In the genomic region with DNA sequence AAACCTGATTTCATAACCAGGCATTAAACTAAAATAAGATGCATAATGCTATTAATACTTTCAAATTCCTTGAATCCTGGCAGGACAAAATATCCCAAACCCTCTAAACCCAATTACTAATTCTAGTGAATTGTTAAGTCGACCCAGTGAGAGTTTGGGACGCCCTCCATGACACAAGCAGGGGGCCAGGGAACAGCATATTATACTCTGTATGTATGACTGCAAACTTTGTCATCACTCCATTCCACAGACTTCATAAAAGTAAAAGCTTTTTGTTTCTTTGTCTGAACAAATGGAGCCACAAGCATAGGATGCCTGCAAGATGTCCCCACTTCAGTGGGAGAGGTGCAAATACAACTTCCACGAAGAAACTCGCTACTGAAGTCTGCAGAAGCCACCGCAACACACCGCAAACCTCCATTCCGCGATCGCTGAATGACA, we compare ENCODE assay signal across 1 cellular context.
TF ChIP-seq lines count a peak whose summit lies in the region.

No MANE protein-coding gene starts in this region.

TF ChIP-seq in WTC11, 78 proteins besides CTCF, POLR2A, EP300 and RAD21 (continued from another document):
- TF ChIP-seq, protein P1, sequence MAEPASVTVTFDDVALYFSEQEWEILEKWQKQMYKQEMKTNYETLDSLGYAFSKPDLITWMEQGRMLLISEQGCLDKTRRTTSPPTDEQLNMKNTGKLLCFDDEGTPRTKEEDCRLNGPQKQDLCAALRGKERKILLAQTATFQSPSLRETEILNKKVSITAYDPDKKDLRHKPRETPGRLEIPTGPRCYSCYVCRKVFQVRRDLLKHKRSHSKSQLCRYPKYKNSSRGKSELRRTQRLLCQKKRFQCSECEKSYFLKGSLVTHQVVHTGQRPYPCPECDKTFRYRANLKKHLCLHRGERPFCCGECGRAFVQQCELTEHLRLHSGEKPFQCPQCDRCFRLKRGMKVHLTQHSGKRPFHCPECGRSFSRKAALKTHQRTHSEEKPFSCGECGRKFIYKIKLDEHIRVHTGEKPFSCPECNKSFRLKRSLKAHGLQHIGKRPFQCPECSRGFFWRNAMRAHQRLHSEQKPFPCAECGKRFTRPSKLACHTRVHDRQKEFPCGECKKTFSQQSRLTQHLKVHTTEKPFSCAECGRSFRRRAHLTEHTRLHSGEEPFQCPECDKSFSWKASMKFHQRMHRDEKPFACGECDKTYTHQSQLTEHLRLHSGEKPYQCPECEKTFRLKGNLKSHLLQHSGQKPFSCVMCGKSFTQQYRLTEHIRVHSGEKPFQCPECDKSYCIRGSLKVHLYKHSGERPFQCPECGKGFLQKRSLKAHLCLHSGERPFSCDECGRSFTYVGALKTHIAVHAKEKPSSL (CRISPR knock-in tag; conservative IDR thresholded peaks at IDR 0.05) = no peak
- TF ChIP-seq NFE2L1 (CRISPR knock-in tag; IDR thresholded peaks at IDR 0.05) = no peak
- no peak for TF ChIP-seq SMAD4 (CRISPR knock-in tag; IDR thresholded peaks at IDR 0.05)
- TF ChIP-seq, protein P2, sequence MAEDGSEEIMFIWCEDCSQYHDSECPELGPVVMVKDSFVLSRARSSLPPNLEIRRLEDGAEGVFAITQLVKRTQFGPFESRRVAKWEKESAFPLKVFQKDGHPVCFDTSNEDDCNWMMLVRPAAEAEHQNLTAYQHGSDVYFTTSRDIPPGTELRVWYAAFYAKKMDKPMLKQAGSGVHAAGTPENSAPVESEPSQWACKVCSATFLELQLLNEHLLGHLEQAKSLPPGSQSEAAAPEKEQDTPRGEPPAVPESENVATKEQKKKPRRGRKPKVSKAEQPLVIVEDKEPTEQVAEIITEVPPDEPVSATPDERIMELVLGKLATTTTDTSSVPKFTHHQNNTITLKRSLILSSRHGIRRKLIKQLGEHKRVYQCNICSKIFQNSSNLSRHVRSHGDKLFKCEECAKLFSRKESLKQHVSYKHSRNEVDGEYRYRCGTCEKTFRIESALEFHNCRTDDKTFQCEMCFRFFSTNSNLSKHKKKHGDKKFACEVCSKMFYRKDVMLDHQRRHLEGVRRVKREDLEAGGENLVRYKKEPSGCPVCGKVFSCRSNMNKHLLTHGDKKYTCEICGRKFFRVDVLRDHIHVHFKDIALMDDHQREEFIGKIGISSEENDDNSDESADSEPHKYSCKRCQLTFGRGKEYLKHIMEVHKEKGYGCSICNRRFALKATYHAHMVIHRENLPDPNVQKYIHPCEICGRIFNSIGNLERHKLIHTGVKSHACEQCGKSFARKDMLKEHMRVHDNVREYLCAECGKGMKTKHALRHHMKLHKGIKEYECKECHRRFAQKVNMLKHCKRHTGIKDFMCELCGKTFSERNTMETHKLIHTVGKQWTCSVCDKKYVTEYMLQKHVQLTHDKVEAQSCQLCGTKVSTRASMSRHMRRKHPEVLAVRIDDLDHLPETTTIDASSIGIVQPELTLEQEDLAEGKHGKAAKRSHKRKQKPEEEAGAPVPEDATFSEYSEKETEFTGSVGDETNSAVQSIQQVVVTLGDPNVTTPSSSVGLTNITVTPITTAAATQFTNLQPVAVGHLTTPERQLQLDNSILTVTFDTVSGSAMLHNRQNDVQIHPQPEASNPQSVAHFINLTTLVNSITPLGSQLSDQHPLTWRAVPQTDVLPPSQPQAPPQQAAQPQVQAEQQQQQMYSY (CRISPR knock-in tag; IDR thresholded peaks at IDR 0.05) = no peak
- TF ChIP-seq, protein P3, sequence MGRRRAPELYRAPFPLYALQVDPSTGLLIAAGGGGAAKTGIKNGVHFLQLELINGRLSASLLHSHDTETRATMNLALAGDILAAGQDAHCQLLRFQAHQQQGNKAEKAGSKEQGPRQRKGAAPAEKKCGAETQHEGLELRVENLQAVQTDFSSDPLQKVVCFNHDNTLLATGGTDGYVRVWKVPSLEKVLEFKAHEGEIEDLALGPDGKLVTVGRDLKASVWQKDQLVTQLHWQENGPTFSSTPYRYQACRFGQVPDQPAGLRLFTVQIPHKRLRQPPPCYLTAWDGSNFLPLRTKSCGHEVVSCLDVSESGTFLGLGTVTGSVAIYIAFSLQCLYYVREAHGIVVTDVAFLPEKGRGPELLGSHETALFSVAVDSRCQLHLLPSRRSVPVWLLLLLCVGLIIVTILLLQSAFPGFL (CRISPR knock-in tag; IDR thresholded peaks at IDR 0.05; ENCODE audit: borderline replicate concordance) = no peak
- TF ChIP-seq, protein P4, sequence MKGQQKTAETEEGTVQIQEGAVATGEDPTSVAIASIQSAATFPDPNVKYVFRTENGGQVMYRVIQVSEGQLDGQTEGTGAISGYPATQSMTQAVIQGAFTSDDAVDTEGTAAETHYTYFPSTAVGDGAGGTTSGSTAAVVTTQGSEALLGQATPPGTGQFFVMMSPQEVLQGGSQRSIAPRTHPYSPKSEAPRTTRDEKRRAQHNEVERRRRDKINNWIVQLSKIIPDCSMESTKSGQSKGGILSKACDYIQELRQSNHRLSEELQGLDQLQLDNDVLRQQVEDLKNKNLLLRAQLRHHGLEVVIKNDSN (CRISPR knock-in tag; IDR thresholded peaks at IDR 0.05) = no peak
